ENCODE assay signal across 31 cellular contexts in the genomic region with DNA sequence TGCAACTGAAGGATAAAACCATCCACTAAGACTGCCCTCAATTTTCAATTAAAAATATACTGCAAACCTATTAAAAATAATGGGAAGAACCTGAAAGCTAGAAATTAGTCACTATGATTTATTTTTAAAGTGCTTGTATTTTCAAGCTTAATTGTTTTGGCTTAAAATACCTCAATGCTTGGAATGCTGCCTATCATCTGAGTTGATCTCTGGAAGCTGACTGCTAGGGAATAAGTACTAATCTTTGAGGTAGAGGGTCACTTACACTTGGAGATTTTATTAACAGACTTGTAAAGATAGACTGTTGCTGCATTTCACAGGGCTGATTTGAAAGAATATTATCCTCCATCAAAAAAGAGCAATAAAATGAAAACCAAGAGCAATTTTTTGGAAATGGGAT. TPM values are rescaled to one million over a fixed set of nuclear protein-coding genes. Genes with fewer than 3 reads are reported as not detected.
"Had no signal": no experiment of that assay in that cellular context is flagged by ENCODE, and none has a peak within 500 bp of the region (broad histone marks: within the 10 kb centered on the region; RNA-seq: fewer than 3 reads in every experiment).

No MANE protein-coding gene starts in this region.

- H3K4me3 ChIP-seq: ascending aorta, coronary artery, esophagus squamous epithelium, gastroesophageal sphincter had no signal

- FAIRE-seq: bronchial epithelial cell had no signal

- H3K27ac ChIP-seq: ascending aorta, brain microvascular endothelial cell, coronary artery, epithelial cell of prostate, esophagus squamous epithelium, gastroesophageal sphincter had no signal

- DNase-seq: activated CD4-positive, alpha-beta memory T cell treated with anti-CD3 and anti-CD28 coated beads for 36 hours; activated CD4-positive, alpha-beta T cell treated with anti-CD3 and anti-CD28 coated beads for 36 hours; activated CD4-positive, alpha-beta T cell treated with anti-CD3 and anti-CD28 coated beads, Interleukin-2, amount 10 ng/mL, durations not matched to agents 24 days and 14 days; activated CD4-positive, CD25-positive, alpha-beta regulatory T cell; activated CD4-positive, CD25-positive, alpha-beta regulatory T cell treated with anti-CD3 and anti-CD28 coated beads, Interleukin-2, amount 50 U/mL, for 72 hours; activated CD8-positive, alpha-beta memory T cell treated with anti-CD3 and anti-CD28 coated beads, Interleukin-2, amount 10 ng/mL, durations not matched to agents 7 days and 5 days; activated CD8-positive, alpha-beta memory T cell treated with anti-CD3 and anti-CD28 coated beads, Interleukin-2, amount 50 U/mL, for 4 hours; activated CD8-positive, alpha-beta T cell treated with anti-CD3 and anti-CD28 coated beads, Interleukin-2, amount 10 ng/mL, durations not matched to agents 7 days and 5 days; activated effector memory CD4-positive, alpha-beta T cell treated with anti-CD3 and anti-CD28 coated beads, Interleukin-2, amount 50 U/mL, for 16 hours; activated naive CD4-positive, alpha-beta T cell treated with anti-CD3 and anti-CD28 coated beads for 36 hours; activated naive CD8-positive, alpha-beta T cell treated with anti-CD3 and anti-CD28 coated beads for 36 hours; activated naive CD8-positive, alpha-beta T cell treated with anti-CD3 and anti-CD28 coated beads, Interleukin-2, amount 50 U/mL, for 24 hours; activated T-cell treated with anti-CD3 and anti-CD28 coated beads, Interleukin-2, amount 50 U/mL, for 1 hour; activated T-cell treated with anti-CD3 and anti-CD28 coated beads, Interleukin-2, amount 50 U/mL, for 48 hours; brain microvascular endothelial cell; effector CD4-positive, alpha-beta T cell; effector memory CD8-positive, alpha-beta T cell; esophagus squamous epithelium; foreskin melanocyte; head of caudate nucleus; T-helper 2 cell had no signal

- H3K9me3 ChIP-seq: ascending aorta, esophagus squamous epithelium, gastroesophageal sphincter had no signal

- H3K27me3 ChIP-seq: ascending aorta had no signal

- H3K36me3 ChIP-seq: ascending aorta, brain microvascular endothelial cell, esophagus squamous epithelium, gastroesophageal sphincter had no signal

RNA-seq across cellular contexts. Expression of a gene that starts 6.2 kb away (rescaled TPM):
- total RNA-seq: activated CD4-positive, alpha-beta memory T cell treated with anti-CD3 and anti-CD28 coated beads for 36 hours; activated CD4-positive, alpha-beta T cell treated with anti-CD3 and anti-CD28 coated beads for 36 hours; activated CD4-positive, alpha-beta T cell treated with anti-CD3 and anti-CD28 coated beads, Interleukin-2, amount 10 ng/mL, durations not matched to agents 24 days and 14 days; activated CD8-positive, alpha-beta memory T cell treated with anti-CD3 and anti-CD28 coated beads for 36 hours; activated CD8-positive, alpha-beta memory T cell treated with anti-CD3 and anti-CD28 coated beads, Interleukin-2, amount 10 ng/mL, durations not matched to agents 7 days and 5 days; activated CD8-positive, alpha-beta T cell treated with anti-CD3 and anti-CD28 coated beads, Interleukin-2, amount 10 ng/mL, durations not matched to agents 7 days and 5 days; activated naive CD4-positive, alpha-beta T cell treated with anti-CD3 and anti-CD28 coated beads for 36 hours; activated naive CD8-positive, alpha-beta T cell treated with anti-CD3 and anti-CD28 coated beads for 36 hours; activated T-helper 1 cell treated with anti-CD3 and anti-CD28 coated beads, Interleukin-12 subunit alpha, Interleukin-12 subunit beta, Interleukin-2, Interleukin-4 antibody, amounts not matched to agents 30 ng/mL and 10 ng/mL and 1 ng/mL, durations not matched to agents 14 hours and 24 hours and 36 hours; activated T-helper 2 cell treated with anti-CD3 and anti-CD28 coated beads, Interferon-gamma antibody, Interleukin-2, Interleukin-4, amounts not matched to agents 10 μg/mL and 5 μg/mL and 100 μg/mL, durations not matched to agents 14 hours and 24 hours and 36 hours; fibroblast of lung; T-helper 1 cell treated with Interleukin-12 subunit alpha and Interleukin-12 subunit beta and Interleukin-4 antibody, amounts not matched to agents 30 ng/mL and 1 ng/mL, for 36 hours had no signal
- polyA plus RNA-seq: fibroblast of lung had no signal
